22 cellular contexts compared by ENCODE assay signal in genomic region chr10:6153845-6154244, GRCh38.
"Had no signal": no experiment of that assay in that cellular context is flagged by ENCODE, and none has a peak within 500 bp of the region (broad histone marks: within the 10 kb centered on the region; RNA-seq: fewer than 3 reads in every experiment).

No MANE protein-coding gene starts in this region.

- H3K4me3 Mint-ChIP-seq: activated CD8-positive, alpha-beta T cell treated with anti-CD3 and anti-CD28 coated beads, Interleukin-2, amount 10 ng/mL, durations not matched to agents 7 days and 5 days; activated naive CD8-positive, alpha-beta T cell; mesothelial cell of epicardium; natural killer cell; T-helper 2 cell treated with Interferon-gamma antibody and Interleukin-4, amounts not matched to agents 5 μg/mL and 100 μg/mL, for 36 hours had no signal

- ATAC-seq: activated CD4-positive, CD25-positive, alpha-beta regulatory T cell treated with anti-CD3 and anti-CD28 coated beads, Interleukin-2, amount 50 U/mL, for 24 hours; activated CD8-positive, alpha-beta T cell treated with anti-CD3 and anti-CD28 coated beads, Interleukin-2, amount 10 ng/mL, durations not matched to agents 7 days and 5 days; left colon had no signal

- H3K9me3 Mint-ChIP-seq: mesothelial cell of epicardium; natural killer cell; T-helper 2 cell treated with Interferon-gamma antibody and Interleukin-4, amounts not matched to agents 5 μg/mL and 100 μg/mL, for 36 hours had no signal

- H3K4me3 ChIP-seq: adrenal gland, colonic mucosa, heart right ventricle, ovary, prostate gland, thyroid gland had no signal

- H3K4me1 ChIP-seq: colonic mucosa, prostate gland had no signal

- DNase-seq: activated CD4-positive, alpha-beta T cell treated with anti-CD3 and anti-CD28 coated beads, Interleukin-2, amount 50 U/mL, for 1 hour; activated CD8-positive, alpha-beta T cell treated with anti-CD3 and anti-CD28 coated beads, Interleukin-2, amount 10 ng/mL, durations not matched to agents 7 days and 5 days; activated naive CD4-positive, alpha-beta T cell; activated T-cell treated with anti-CD3 and anti-CD28 coated beads, Interleukin-2, amount 50 U/mL, for 1 hour; adrenal gland; colonic mucosa; heart right ventricle; left colon; natural killer cell; stimulated activated CD4-positive, alpha-beta T cell treated with anti-CD3 and anti-CD28 coated beads, Interleukin-4, amount 100 ng/mL, for 1 hour; stimulated activated naive CD4-positive, alpha-beta T cell; thyroid gland had no signal

- H3K27me3 Mint-ChIP-seq: activated naive CD8-positive, alpha-beta T cell had no signal

- H3K36me3 Mint-ChIP-seq: natural killer cell had no signal

- H3K36me3 ChIP-seq: adrenal gland, colonic mucosa, heart right ventricle, ovary, prostate gland, thyroid gland had no signal

- FAIRE-seq: astrocyte, keratinocyte had no signal

- H3K27ac ChIP-seq: colonic mucosa, epithelial cell of prostate, heart right ventricle, prostate gland, thyroid gland, VCaP had no signal

- H3K9me3 ChIP-seq: adrenal gland, colonic mucosa, heart right ventricle, ovary, prostate gland, thyroid gland had no signal

- H3K27ac Mint-ChIP-seq: activated CD8-positive, alpha-beta T cell treated with anti-CD3 and anti-CD28 coated beads, Interleukin-2, amount 10 ng/mL, durations not matched to agents 7 days and 5 days; activated naive CD8-positive, alpha-beta T cell; mesothelial cell of epicardium; natural killer cell; T-helper 2 cell treated with Interferon-gamma antibody and Interleukin-4, amounts not matched to agents 5 μg/mL and 100 μg/mL, for 36 hours had no signal

- H3K27me3 ChIP-seq: adrenal gland, colonic mucosa, heart right ventricle, ovary, thyroid gland had no signal
